ENCODE assay signal across 10 cellular contexts in genomic region chr14:103315368-103315911, GRCh38. TPM values are rescaled to one million over a fixed set of nuclear protein-coding genes. Genes with fewer than 3 reads are reported as not detected.
DNase-seq lines count a peak whose midpoint lies in the region; ATAC-seq and TF ChIP-seq lines count a peak whose summit lies in the region.
"Had no signal": no experiment of that assay in that cellular context is flagged by ENCODE, and none has a peak within 500 bp of the region (broad histone marks: within the 10 kb centered on the region; RNA-seq: fewer than 3 reads in every experiment).

No MANE protein-coding gene starts in this region.

- peaks cover 7% of the 10 kb centered on the region for H3K27me3 Mint-ChIP-seq in activated CD4-positive, alpha-beta T cell treated with anti-CD3 and anti-CD28 coated beads for 36 hours

- intact Hi-C loops in activated CD4-positive, alpha-beta T cell treated with anti-CD3 and anti-CD28 coated beads for 36 hours (cut with DNase I, micrococcal nuclease), result no loop called here

- H3F3A ChIP-seq in Loucy (ENCODE audit: low read depth), result peaks cover 12% of the 10 kb centered on the region

- no peak for TF ChIP-seq CTCF in Loucy (conservative IDR thresholded peaks at IDR 0.05; ENCODE audit: low read length)
- no peak for TF ChIP-seq CTCF in cardiac fibroblast (IDR thresholded peaks at IDR 0.05; ENCODE audit: low read depth, low read length)

- no peak overlapping the region for H3K4me3 Mint-ChIP-seq in activated CD4-positive, alpha-beta T cell treated with anti-CD3 and anti-CD28 coated beads for 36 hours
- H3K4me3 Mint-ChIP-seq: natural killer cell treated with Interleukin-12 subunit alpha and Interleukin-12 subunit beta and Interleukin-15 and Interleukin-18, amount 100 ng/mL, for 72 hours had no signal

- H3K9me3 ChIP-seq in Loucy (ENCODE audit: insufficient read depth, low read depth, low read length), result no peaks in the 10 kb centered on the region

- POLR2A ChIA-PET in activated CD4-positive, alpha-beta T cell treated with anti-CD3 and anti-CD28 coated beads for 36 hours (lab: Charles Lee), result no interaction called here

- H4K20me1 ChIP-seq in Loucy (ENCODE audit: insufficient read depth, low read length, poor library complexity, severe bottlenecking), result no peaks in the 10 kb centered on the region

- H3K4me3 ChIP-seq in Loucy (ENCODE audit: low read length, poor library complexity, severe bottlenecking), result no peak overlapping the region
- H3K4me3 ChIP-seq in cardiac fibroblast (replicated peaks in 1 of 2; ENCODE audit: low read depth in 2 of 2, low read length in 2 of 2), result no peak overlapping the region

- CTCF ChIA-PET in activated CD4-positive, alpha-beta T cell treated with anti-CD3 and anti-CD28 coated beads for 36 hours (lab: Charles Lee), result no interaction called here

- peak overlapping the region; percentile 86 for H3K4me2 ChIP-seq in Loucy (ENCODE audit: low read depth, low read length, poor library complexity, severe bottlenecking)

- H3K9ac ChIP-seq in Loucy (ENCODE audit: low read depth, low read length, poor library complexity, severe bottlenecking), result peak overlapping the region; percentile 70

- H3K79me2 ChIP-seq in Loucy (ENCODE audit: insufficient read depth, low read length), result 0 out of 2 replicates have a peak, but pooled peaks cover 6% of the 10 kb centered on the region

- no peak overlapping the region for H2AFZ ChIP-seq in Loucy (ENCODE audit: low read length)

- H3K9me3 Mint-ChIP-seq in activated CD4-positive, alpha-beta T cell treated with anti-CD3 and anti-CD28 coated beads for 36 hours (ENCODE audit: low read depth), result no peaks in the 10 kb centered on the region
- H3K9me3 Mint-ChIP-seq: natural killer cell treated with Interleukin-12 subunit alpha and Interleukin-12 subunit beta and Interleukin-15 and Interleukin-18, amount 100 ng/mL, for 72 hours had no signal

- no peak overlapping the region for H3K27ac Mint-ChIP-seq in activated CD4-positive, alpha-beta T cell treated with anti-CD3 and anti-CD28 coated beads for 36 hours
- H3K27ac Mint-ChIP-seq: natural killer cell treated with Interleukin-12 subunit alpha and Interleukin-12 subunit beta and Interleukin-15 and Interleukin-18, amount 100 ng/mL, for 72 hours had no signal

- no peaks in the 10 kb centered on the region for H3K4me1 Mint-ChIP-seq in activated CD4-positive, alpha-beta T cell treated with anti-CD3 and anti-CD28 coated beads for 36 hours

- no peaks in the 10 kb centered on the region for H3K9me2 ChIP-seq in Loucy (replicated peaks; ENCODE audit: low read depth, low read length)

- DNase-seq in cardiac fibroblast (ENCODE audit: low read depth in 2 of 2) (peak; percentile 91 to 94), left lobe of liver (ENCODE audit: low spot score) (peak; percentile 89), stromal cell of bone marrow (ENCODE audit: low read depth) (peak; percentile 41), DMS 273 treated with DMSO at 0.1 percent for 48 hours (lab: John Stamatoyannopoulos, UW) (no peak), DMS114 treated with DMSO at 0.1 percent for 48 hours (lab: John Stamatoyannopoulos, UW; ENCODE audit: unreplicated experiment) (no peak), NCI-H446 (lab: John Stamatoyannopoulos, UW) (no peak)
- DNase-seq in activated CD4-positive, alpha-beta T cell treated with anti-CD3 and anti-CD28 coated beads for 36 hours, result no peak
- DNase-seq: activated CD4-positive, alpha-beta T cell treated with anti-CD3 and anti-CD28 coated beads for 1 hour had no signal

- H3K27me3 ChIP-seq in Loucy (ENCODE audit: insufficient read depth, low read length, poor library complexity, severe bottlenecking), result no peaks in the 10 kb centered on the region

- no peaks in the 10 kb centered on the region for H3K36me3 ChIP-seq in Loucy (ENCODE audit: insufficient read depth, low read length)

- H3K36me3 Mint-ChIP-seq in activated CD4-positive, alpha-beta T cell treated with anti-CD3 and anti-CD28 coated beads for 36 hours (ENCODE audit: low read depth), result no peaks in the 10 kb centered on the region
- H3K36me3 Mint-ChIP-seq: natural killer cell treated with Interleukin-12 subunit alpha and Interleukin-12 subunit beta and Interleukin-15 and Interleukin-18, amount 100 ng/mL, for 72 hours had no signal

- ATAC-seq in left lobe of liver, result peak; percentile 87
- no peak for ATAC-seq in activated CD4-positive, alpha-beta T cell treated with anti-CD3 and anti-CD28 coated beads for 36 hours

- peaks cover 70% of the 10 kb centered on the region for H3K4me1 ChIP-seq in Loucy (ENCODE audit: insufficient read depth, low read length, poor library complexity, severe bottlenecking)

RNA-seq across cellular contexts. Expression of gene EIF5, which starts 18.6 kb away (rescaled TPM):
- 192 TPM for total RNA-seq in left lobe of liver
- total RNA-seq in activated CD4-positive, alpha-beta T cell treated with anti-CD3 and anti-CD28 coated beads for 36 hours, result 100 to 1,000 TPM; 222 to 234 TPM

Comparison
In these comparisons a context has a peak if more than half of its experiments do, and no peak if none do; other contexts are left out.
1. DNase-seq: peak in cardiac fibroblast (2 of 2), left lobe of liver (single experiment) and stromal cell of bone marrow (single experiment); none in DMS 273 treated with DMSO at 0.1 percent for 48 hours (single experiment), activated CD4-positive, alpha-beta T cell treated with anti-CD3 and anti-CD28 coated beads for 36 hours (single experiment), DMS114 treated with DMSO at 0.1 percent for 48 hours (single experiment) and NCI-H446 (0 of 2).